1 cellular context compared by ENCODE assay signal in genomic region chr9:108073823-108074222, GRCh38.
TF ChIP-seq lines count a peak whose summit lies in the region.

No MANE protein-coding gene starts in this region.

TF ChIP-seq in GM23338, 12 proteins besides CTCF, POLR2A, EP300 and RAD21 (continued from another document):
- TF ChIP-seq REST (IDR thresholded peaks at IDR 0.05; ENCODE audit: unreplicated experiment) (no peak), EZH2phosphoT487 (IDR thresholded peaks at IDR 0.05; ENCODE audit: unreplicated experiment) (no peak), EZH2 (IDR thresholded peaks at IDR 0.05; ENCODE audit: low read depth, unreplicated experiment) (no peak), ETS1 (IDR thresholded peaks at IDR 0.05) (no peak), NANOG (IDR thresholded peaks at IDR 0.05; ENCODE audit: borderline replicate concordance) (no peak), ZNF331 (CRISPR knock-in tag; IDR thresholded peaks at IDR 0.05; ENCODE audit: low read depth) (no peak), JUNB (IDR thresholded peaks at IDR 0.05; ENCODE audit: unreplicated experiment) (no peak), CREB1 (CRISPR knock-in tag; IDR thresholded peaks at IDR 0.05; ENCODE audit: low read depth) (no peak), ZNF114 (CRISPR knock-in tag; IDR thresholded peaks at IDR 0.05) (no peak), STAT1 (IDR thresholded peaks at IDR 0.05; ENCODE audit: unreplicated experiment) (no peak)
